Comparison of ENCODE assay signal across 7 cellular contexts in genomic region chr11:117926166-117926565, GRCh38. TPM values are rescaled to one million over a fixed set of nuclear protein-coding genes. Genes with fewer than 3 reads are reported as not detected.
"Had no signal": no experiment of that assay in that cellular context is flagged by ENCODE, and none has a peak within 500 bp of the region (broad histone marks: within the 10 kb centered on the region; RNA-seq: fewer than 3 reads in every experiment).

No MANE protein-coding gene starts in this region.

RNA-seq across cellular contexts. Expression of gene TMPRSS13, which starts 3.0 kb away (rescaled TPM):
- total RNA-seq: dermis blood vessel endothelial cell, esophagus muscularis mucosa, gastrocnemius medialis had no signal

RNA-seq across cellular contexts. Expression of gene FXYD6, which starts 49.7 kb away (rescaled TPM):
- total RNA-seq: activated CD4-positive, alpha-beta memory T cell treated with anti-CD3 and anti-CD28 coated beads, Interleukin-2, amount 10 ng/mL, durations not matched to agents 7 days and 5 days; activated CD4-positive, alpha-beta T cell treated with anti-CD3 and anti-CD28 coated beads, Interleukin-2, amount 10 ng/mL, durations not matched to agents 7 days and 5 days; foreskin keratinocyte; T-helper 2 cell treated with Interferon-gamma antibody and Interleukin-4, amounts not matched to agents 100 ng/mL and 5 ng/mL, for 36 hours had no signal
